In the genomic region with DNA sequence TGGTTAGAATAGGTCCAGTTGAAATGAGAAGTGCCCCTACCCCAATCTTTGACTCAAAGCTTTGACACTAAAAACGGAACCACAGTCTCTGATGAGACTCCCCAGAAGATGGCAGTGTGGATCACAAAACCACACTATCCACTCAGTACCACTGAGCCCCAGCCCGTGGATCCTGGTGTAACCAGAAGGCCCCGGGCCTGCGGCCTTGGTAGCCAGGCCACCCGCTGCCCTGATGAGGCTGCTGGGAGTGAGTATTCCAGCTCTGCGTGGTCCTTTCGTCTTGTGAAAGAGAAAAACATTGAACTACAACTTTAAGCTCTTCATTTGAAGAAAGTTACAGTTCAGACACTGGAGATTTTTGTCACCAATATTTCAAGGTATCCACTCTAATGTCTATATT, we compare ENCODE assay signal across 9 cellular contexts. TPM values are rescaled to one million over a fixed set of nuclear protein-coding genes. Genes with fewer than 3 reads are reported as not detected.
DNase-seq lines count a peak whose midpoint lies in the region; ATAC-seq and TF ChIP-seq lines count a peak whose summit lies in the region.
"Had no signal": no experiment of that assay in that cellular context is flagged by ENCODE, and none has a peak within 500 bp of the region (broad histone marks: within the 10 kb centered on the region; RNA-seq: fewer than 3 reads in every experiment).

No MANE protein-coding gene starts in this region.

- peak overlapping the region; percentile 94 for H2AFZ ChIP-seq in GM23248

- no peak for ATAC-seq in HG02840 (IDR thresholded peaks at IDR 0.05; ENCODE audit: low FRiP score, unreplicated experiment)

- TF ChIP-seq CTCF in CD14-positive monocyte (IDR thresholded peaks at IDR 0.05) (peak; percentile 75), kidney epithelial cell (IDR thresholded peaks at IDR 0.05; ENCODE audit: insufficient read depth, low read length, poor library complexity, severe bottlenecking) (peak; percentile 70)

- peak overlapping the region; percentile 77 for H3K9ac ChIP-seq in GM23248

- peak overlapping the region in 1 of 7 donors; percentile 35 for H3K27ac Mint-ChIP-seq in CD14-positive monocyte

- peaks cover 0 to 10% (median 3%) of the 10 kb centered on the region in 3 donors for H3K27me3 Mint-ChIP-seq in CD14-positive monocyte (ENCODE audit: low read depth in 3 of 3)

- H3K36me3 ChIP-seq in GM23248 (ENCODE audit: low read depth) (no peaks in the 10 kb centered on the region), kidney epithelial cell (ENCODE audit: control insufficient read depth, insufficient read depth, low read length) (no peaks in the 10 kb centered on the region)

- in situ Hi-C loops in GM23248 (cut with MboI): loop anchor here (10.0 kb wide), 2 partner anchors 93 to 443 kb away; no protein-coding TSS in a partner anchor

- peak overlapping the region; percentile 63 for H3K4me2 ChIP-seq in GM23248 (ENCODE audit: unreplicated experiment)

- H3K9me3 ChIP-seq in GM23248 (ENCODE audit: low read depth): no peaks in the 10 kb centered on the region

- no peaks in the 10 kb centered on the region for H3K9me2 ChIP-seq in GM23248 (ENCODE audit: insufficient read depth)

- H3K4me3 ChIP-seq in GM23248 (peak overlapping the region; percentile 31; the same call in 1 of the 2 replicates), kidney epithelial cell (ENCODE audit: low read depth, low read length) (no peak overlapping the region)

- DNase-seq in CD14-positive monocyte (ENCODE audit: low spot score) (peak; percentile 70), GM23248 (peak; percentile 95), NCI-H2171 treated with DMSO at 0.1 percent for 48 hours (lab: John Stamatoyannopoulos, UW) (peak; percentile 44), kidney epithelial cell (ENCODE audit: low read depth) (peak; percentile 31)
- DNase-seq in activated CD4-positive, CD25-positive, alpha-beta regulatory T cell treated with anti-CD3 and anti-CD28 coated beads, Interleukin-2, amount 50 U/mL, for 72 hours: peak; percentile 36
- DNase-seq in central memory CD4-positive, alpha-beta T cell: peak; percentile 53
- DNase-seq in stimulated activated CD4-positive, alpha-beta T cell treated with anti-CD3 and anti-CD28 coated beads, Interleukin-15, amount 100 ng/mL, for 24 hours: peak; percentile 67

- H3K9me3 Mint-ChIP-seq in CD14-positive monocyte: peaks cover 0 to 4% (median 2%) of the 10 kb centered on the region in 7 donors

- H3K27me3 ChIP-seq in GM23248 (replicated peaks; ENCODE audit: insufficient read depth): no peaks in the 10 kb centered on the region
- no peaks in the 10 kb centered on the region for H3K27me3 ChIP-seq in kidney epithelial cell (ENCODE audit: control insufficient read depth, insufficient read depth, low read length)

- H3F3A ChIP-seq in GM23248 (ENCODE audit: insufficient read depth): no peaks in the 10 kb centered on the region

- intact Hi-C loops in CD14-positive monocyte (cut with micrococcal nuclease): loop anchor here (2.0 to 10.0 kb wide), 4 partner anchors 446 to 1536 kb away; no protein-coding TSS in a partner anchor

- peaks cover 7% of the 10 kb centered on the region for H3K4me1 ChIP-seq in GM23248 (ENCODE audit: insufficient read depth)

- 0 to 4% methylated on average over 7 of the region's 7 CpGs for WGBS in GM23248 (ENCODE audit: low coverage in 1 of 2, low lambda C conversion rate in 2 of 2, missing lambda C conversion rate in 2 of 2), 2 experiments

- no peaks in the 10 kb centered on the region for H3K79me2 ChIP-seq in GM23248 (ENCODE audit: insufficient read depth)

- no peaks in the 10 kb centered on the region for H3K36me3 Mint-ChIP-seq in CD14-positive monocyte

- H3K4me1 Mint-ChIP-seq in CD14-positive monocyte: no peaks in the 10 kb centered on the region

- H3K27ac ChIP-seq in GM23248: peak overlapping the region; percentile 38
- H3K27ac ChIP-seq: HL-60 had no signal

- H4K20me1 ChIP-seq in GM23248 (ENCODE audit: insufficient read depth): no peaks in the 10 kb centered on the region

- no peak overlapping the region for H3K4me3 Mint-ChIP-seq in CD14-positive monocyte

RNA-seq across cellular contexts. Expression of gene FBP1, which starts 42.2 kb away (rescaled TPM):
- polyA plus RNA-seq in CD14-positive monocyte: 10 to 100 TPM; 84.4 to 95.5 TPM
- not detected in 2 replicates for total RNA-seq in GM23248 (2014; rRNA removed; shearing (Covaris generic))
- polyA plus RNA-seq in GM23248 (2016; fragmentation: Nextera tagmentation; extraction: Ambion mirVana): not detected in 2 replicates
- total RNA-seq in kidney epithelial cell: 2.5 and 5.6 TPM in 2 replicates

RNA-seq across cellular contexts. Expression of gene AOPEP, which starts 45.0 kb away (rescaled TPM):
- polyA plus RNA-seq in CD14-positive monocyte (1 to 10 TPM; 3.1 to 4.1 TPM), GM23248 (2016; fragmentation: Nextera tagmentation; extraction: Ambion mirVana) (118 and 120 TPM in 2 replicates)
- 90.0 and 90.5 TPM in 2 replicates for total RNA-seq in GM23248 (2014; rRNA removed; shearing (Covaris generic))
- total RNA-seq in kidney epithelial cell: 17.4 and 28.2 TPM in 2 replicates

Comparison
In these comparisons a context has a peak if more than half of its experiments do, and no peak if none do; other contexts are left out.
1. DNase-seq: peak in every context shown above with its lines; median percentile 95 in GM23248; 70 in CD14-positive monocyte; 67 in stimulated activated CD4-positive, alpha-beta T cell treated with anti-CD3 and anti-CD28 coated beads, Interleukin-15, amount 100 ng/mL, for 24 hours; 53 in central memory CD4-positive, alpha-beta T cell; 44 in NCI-H2171 treated with DMSO at 0.1 percent for 48 hours; 36 in activated CD4-positive, CD25-positive, alpha-beta regulatory T cell treated with anti-CD3 and anti-CD28 coated beads, Interleukin-2, amount 50 U/mL, for 72 hours; 31 in kidney epithelial cell.